In genomic region chr1:112718691-112719418, GRCh38 we compare ENCODE assay signal across 8 cellular contexts. TPM values are rescaled to one million over a fixed set of nuclear protein-coding genes. Genes with fewer than 3 reads are reported as not detected.
DNase-seq lines count a peak whose midpoint lies in the region; ATAC-seq, FAIRE-seq and TF ChIP-seq lines count a peak whose summit lies in the region.

No MANE protein-coding gene starts in this region.

- H3K27ac Mint-ChIP-seq in activated T-helper 17 cell treated with anti-CD3 and anti-CD28 coated beads, Interleukin-2, amount 50 U/mL, for 72 hours = no peak overlapping the region

- H3K27me3 Mint-ChIP-seq in activated T-helper 17 cell treated with anti-CD3 and anti-CD28 coated beads, Interleukin-2, amount 50 U/mL, for 72 hours = peaks cover 7% of the 10 kb centered on the region

- in situ Hi-C loops in Caki2 (cut with HindIII; ENCODE audit: low pct_unique_long_range_greater_than_20kb, low sequenced_read_pairs) = no loop called here

- no peak for FAIRE-seq in RCC 7860 (lab: Jason Lieb, UNC)

- ATAC-seq in activated T-helper 17 cell treated with anti-CD3 and anti-CD28 coated beads, Interleukin-2, amount 50 U/mL, for 72 hours (replicated peaks) = peak; percentile 42
- no peak for ATAC-seq in GM21423 (IDR thresholded peaks at IDR 0.05; ENCODE audit: unreplicated experiment)

- H3K9me3 Mint-ChIP-seq in activated T-helper 17 cell treated with anti-CD3 and anti-CD28 coated beads, Interleukin-2, amount 50 U/mL, for 72 hours = no peaks in the 10 kb centered on the region

- TF ChIP-seq CTCF in fibroblast of the aortic adventitia (IDR thresholded peaks at IDR 0.05; ENCODE audit: insufficient read depth, low read length) = peak; percentile 90

- no peaks in the 10 kb centered on the region for H3K36me3 Mint-ChIP-seq in activated T-helper 17 cell treated with anti-CD3 and anti-CD28 coated beads, Interleukin-2, amount 50 U/mL, for 72 hours (ENCODE audit: low read depth)

- H3K4me3 Mint-ChIP-seq in activated T-helper 17 cell treated with anti-CD3 and anti-CD28 coated beads, Interleukin-2, amount 50 U/mL, for 72 hours = peak overlapping the region; percentile 31

- DNase-seq in Caki2 (ENCODE audit: low read depth) (peak; percentile 56), HuH-7 (ENCODE audit: low spot score) (peak; percentile 78), RCC 7860 (ENCODE audit: low spot score) (peak; percentile 59), fibroblast of the aortic adventitia (ENCODE audit: low read depth) (peak; percentile 59), nucleus accumbens (lab: John Stamatoyannopoulos, UW) (peak in 47 of 56 donors; percentile 23 to 88 (median 61)), superior temporal gyrus (ENCODE audit: extremely low spot score) (peak; percentile 83)

- peak overlapping the region; percentile 41 for H3K4me3 ChIP-seq in fibroblast of the aortic adventitia (ENCODE audit: low read depth, low read length)

- H3K4me1 Mint-ChIP-seq in activated T-helper 17 cell treated with anti-CD3 and anti-CD28 coated beads, Interleukin-2, amount 50 U/mL, for 72 hours = peaks cover 8% of the 10 kb centered on the region

RNA-seq across cellular contexts. Expression of gene PPM1J, which starts 3.7 kb away (rescaled TPM):
- total RNA-seq in Caki2 (2014; rRNA removed; shearing (Covaris generic); ENCODE audit: low replicate concordance) = 0.57 and 1.1 TPM in 2 replicates
- under 1 TPM; 0.30 to 0.69 TPM for total RNA-seq in activated T-helper 17 cell treated with anti-CD3 and anti-CD28 coated beads, Interleukin-2, amount 50 U/mL, for 72 hours
- total RNA-seq in fibroblast of the aortic adventitia (ENCODE audit: low replicate concordance) = 0.63 and 1.8 TPM in 2 replicates

RNA-seq across cellular contexts. Expression of gene RHOC, which starts 11.9 kb away (rescaled TPM):
- total RNA-seq in Caki2 (2014; rRNA removed; shearing (Covaris generic); ENCODE audit: low replicate concordance) = 257 and 306 TPM in 2 replicates
- 10 to 100 TPM; 39.5 to 59.4 TPM for total RNA-seq in activated T-helper 17 cell treated with anti-CD3 and anti-CD28 coated beads, Interleukin-2, amount 50 U/mL, for 72 hours
- total RNA-seq in fibroblast of the aortic adventitia (ENCODE audit: low replicate concordance) = 223 and 471 TPM in 2 replicates

RNA-seq across cellular contexts. Expression of gene MOV10, which starts 44.4 kb away (rescaled TPM):
- total RNA-seq in Caki2 (2014; rRNA removed; shearing (Covaris generic); ENCODE audit: low replicate concordance) = 57.2 and 83.2 TPM in 2 replicates
- total RNA-seq in activated T-helper 17 cell treated with anti-CD3 and anti-CD28 coated beads, Interleukin-2, amount 50 U/mL, for 72 hours = 10 to 100 TPM; 54.7 to 59.3 TPM
- total RNA-seq in fibroblast of the aortic adventitia (ENCODE audit: low replicate concordance) = 21.4 and 31.5 TPM in 2 replicates
